Comparison of ENCODE assay signal across 22 cellular contexts in genomic region chr5:39986614-39987013, GRCh38.
A peak's percentile ranks its signal among the peaks of the same experiment; 100 is the strongest.
DNase-seq lines count a peak whose midpoint lies in the region; ATAC-seq and TF ChIP-seq lines count a peak whose summit lies in the region.
"Had no signal": no experiment of that assay in that cellular context is flagged by ENCODE, and none has a peak within 500 bp of the region (broad histone marks: within the 10 kb centered on the region; RNA-seq: fewer than 3 reads in every experiment).

No MANE protein-coding gene starts in this region.

- H3K4me1 ChIP-seq in A673 (ENCODE audit: insufficient read depth, low read length, poor library complexity, severe bottlenecking) (no peaks in the 10 kb centered on the region), HCT116 (ENCODE audit: control insufficient read depth in 1 of 2, insufficient read depth in 2 of 2, low read length in 2 of 2) (no peaks in the 10 kb centered on the region)
- H3K4me1 ChIP-seq: left lung, SJCRH30 had no signal

- H3K36me3 ChIP-seq in A673 (ENCODE audit: insufficient read depth, low read length, poor library complexity, severe bottlenecking) (no peaks in the 10 kb centered on the region), HCT116 (ENCODE audit: control insufficient read depth in 1 of 2, insufficient read depth in 2 of 2, low read length in 2 of 2) (no peaks in the 10 kb centered on the region), brain microvascular endothelial cell (replicated peaks) (no peaks in the 10 kb centered on the region)
- H3K36me3 ChIP-seq: left lung, SJCRH30 had no signal

- H3K4me2 ChIP-seq in HCT116 (ENCODE audit: low read length): no peak overlapping the region
- H3K4me2 ChIP-seq: hepatocyte had no signal

- H3K9me3 ChIP-seq in A673 (ENCODE audit: low read depth, low read length, poor library complexity, severe bottlenecking) (no peaks in the 10 kb centered on the region), HCT116 (ENCODE audit: control insufficient read depth in 1 of 2, insufficient read depth in 1 of 2, low read depth in 1 of 2, low read length in 2 of 2) (no peaks in the 10 kb centered on the region)
- H3K9me3 ChIP-seq: left lung, SJCRH30 had no signal

- H4K20me1 ChIP-seq in HCT116 (ENCODE audit: insufficient read depth): no peaks in the 10 kb centered on the region

- H3K4me3 ChIP-seq in A673 (ENCODE audit: low read depth, low read length, poor library complexity, severe bottlenecking): no peak overlapping the region
- no peak overlapping the region for H3K4me3 ChIP-seq in HCT116 (replicated peaks in 1 of 2; ENCODE audit: low read depth in 1 of 2, low read length in 2 of 2)
- no peak overlapping the region for H3K4me3 ChIP-seq in brain microvascular endothelial cell (ENCODE audit: low read depth, low read length)
- H3K4me3 ChIP-seq in fibroblast of the aortic adventitia (ENCODE audit: low read depth, low read length): no peak overlapping the region
- H3K4me3 ChIP-seq: hepatocyte, left lung, SJCRH30 had no signal

- in situ Hi-C loops in brain microvascular endothelial cell (cut with HindIII; ENCODE audit: low pct_ligation_motif_present, low sequenced_read_pairs): no loop called here

- TF ChIP-seq RAD21 in HCT116 (IDR thresholded peaks at IDR 0.05; ENCODE audit: low read depth): 0 out of 2 replicates have a peak, but pooled peaks have one; percentile 23

- POLR2A ChIA-PET in A673 (lab: Charles Lee; ENCODE audit: low non-redundant PET) (no interaction called here), HCT116 (lab: Charles Lee) (no interaction called here)

- DNase-seq in A673 (ENCODE audit: low spot score) (peak; percentile 10), HCT116 (ENCODE audit: low read depth, low spot score) (no peak), brain microvascular endothelial cell (no peak), fibroblast of the aortic adventitia (ENCODE audit: low read depth) (peak; percentile 8), NCI-H146 treated with DMSO at 0.1 percent for 48 hours (lab: John Stamatoyannopoulos, UW; ENCODE audit: unreplicated experiment) (no peak), DMS153 (lab: John Stamatoyannopoulos, UW) (no peak)
- no peak for DNase-seq in effector CD8-positive, alpha-beta T cell (lab: John Stamatoyannopoulos, UW)
- DNase-seq: activated CD4-positive, alpha-beta T cell treated with anti-CD3 and anti-CD28 coated beads, Interleukin-2, amount 10 ng/mL, durations not matched to agents 7 days and 5 days; activated CD8-positive, alpha-beta memory T cell treated with anti-CD3 and anti-CD28 coated beads, Interleukin-2, amount 10 ng/mL, durations not matched to agents 7 days and 5 days; aorta; H7; immature natural killer cell; KBM-7; left lung; NCI-H1694 treated with DMSO at 0.1 percent for 48 hours; NCI-H226; NCI-H82; SJCRH30 had no signal

- BruUV-seq in A673 (replicated peaks; lab: Mats Ljungman, UMichigan) (no TSS peak), HCT116 (replicated peaks; lab: Mats Ljungman, UMichigan) (no TSS peak)

- H3K79me2 ChIP-seq in HCT116 (ENCODE audit: insufficient read depth, low read length): no peaks in the 10 kb centered on the region
- H3K79me2 ChIP-seq: hepatocyte had no signal

- intact Hi-C loops in A673 (cut with micrococcal nuclease; ENCODE audit: unreplicated experiment) (no loop called here), HCT116 (cut with micrococcal nuclease) (no loop called here)

- TF ChIP-seq POLR2A in HCT116 (IDR thresholded peaks at IDR 0.05; ENCODE audit: borderline replicate concordance, extremely low read depth, insufficient read depth, insufficient read length): no peak

- no peak overlapping the region for H3K9ac ChIP-seq in HCT116 (ENCODE audit: low read length)

- H2AFZ ChIP-seq in HCT116 (ENCODE audit: low read depth, low read length, poor library complexity, severe bottlenecking): no peak overlapping the region
- H2AFZ ChIP-seq: hepatocyte had no signal

- no peak overlapping the region for H3K27ac ChIP-seq in A673 (ENCODE audit: low read depth, low read length, poor library complexity, severe bottlenecking)
- no peak overlapping the region for H3K27ac ChIP-seq in HCT116 (ENCODE audit: low read depth, low read length)
- H3K27ac ChIP-seq in brain microvascular endothelial cell: no peak overlapping the region
- H3K27ac ChIP-seq: hepatocyte, left lung, SJCRH30, VCaP had no signal

- CTCF ChIA-PET in A673 (lab: Charles Lee) (no interaction called here), HCT116 (lab: Charles Lee) (no interaction called here)

- ATAC-seq in HCT116 (no peak), HG02763 (IDR thresholded peaks at IDR 0.05; ENCODE audit: unreplicated experiment) (no peak)
- ATAC-seq: activated CD8-positive, alpha-beta memory T cell treated with anti-CD3 and anti-CD28 coated beads, Interleukin-2, amount 10 ng/mL, durations not matched to agents 7 days and 5 days; left lung; natural killer cell treated with Interleukin-12 subunit alpha and Interleukin-12 subunit beta and Interleukin-15 and Interleukin-18, amount 100 ng/mL, for 72 hours had no signal

- RAD21 ChIA-PET in HCT116 (lab: Charles Lee; ENCODE audit: low non-redundant PET in 1 of 2, low total read pairs in 2 of 2, uncharacterized antibody in 2 of 2, unreplicated experiment in 2 of 2): no interaction called here

- H3K27me3 ChIP-seq in A673 (replicated peaks; ENCODE audit: insufficient read depth, low read depth, low read length, poor library complexity) (no peaks in the 10 kb centered on the region), HCT116 (ENCODE audit: insufficient read depth, low read length) (no peaks in the 10 kb centered on the region), brain microvascular endothelial cell (replicated peaks) (no peaks in the 10 kb centered on the region)
- H3K27me3 ChIP-seq: hepatocyte, SJCRH30 had no signal

- TF ChIP-seq CTCF in A673 (conservative IDR thresholded peaks at IDR 0.05; ENCODE audit: low read depth, low read length): peak; percentile 44
- peak in 2 of 3 experiments; percentile 21 to 41; a peak in 3 of 6 replicates for TF ChIP-seq CTCF in HCT116 (IDR thresholded peaks at IDR 0.05 in 2 of 3, conservative IDR thresholded peaks at IDR 0.05 in 1 of 3; ENCODE audit: borderline replicate concordance in 1 of 3, insufficient read depth in 1 of 3, low read depth in 2 of 3, low read length in 2 of 3)
- peak; percentile 2 for TF ChIP-seq CTCF in brain microvascular endothelial cell (IDR thresholded peaks at IDR 0.05; ENCODE audit: low read depth, low read length, missing control alignments)
- TF ChIP-seq CTCF in fibroblast of the aortic adventitia (IDR thresholded peaks at IDR 0.05; ENCODE audit: insufficient read depth, low read length): peak; percentile 33

- H3K9me2 ChIP-seq in HCT116 (ENCODE audit: insufficient read depth): no peaks in the 10 kb centered on the region

TF ChIP-seq in HCT116, 20 proteins besides CTCF, POLR2A, EP300 and RAD21 (continues in another document):
- TF ChIP-seq EGR1 (IDR thresholded peaks at IDR 0.05; ENCODE audit: low read depth) (no peak), ATF3 (IDR thresholded peaks at IDR 0.05) (no peak), JUND (IDR thresholded peaks at IDR 0.05) (no peak), POLR2AphosphoS5 (IDR thresholded peaks at IDR 0.05; ENCODE audit: low read depth, low read length) (no peak), FOSL1 (IDR thresholded peaks at IDR 0.05; ENCODE audit: low read depth) (no peak), ZBTB33 (IDR thresholded peaks at IDR 0.05; ENCODE audit: extremely low read depth, insufficient replicate concordance, low read length) (no peak), ZNF274 (IDR thresholded peaks at IDR 0.05; ENCODE audit: low read depth, low read length) (no peak), ZFX (IDR thresholded peaks at IDR 0.05) (no peak), EZH2 (IDR thresholded peaks at IDR 0.05) (no peak), TCF7L2 (IDR thresholded peaks at IDR 0.05; ENCODE audit: borderline replicate concordance, extremely low read depth, insufficient read depth, insufficient read length) (no peak), MAX (IDR thresholded peaks at IDR 0.05) (no peak), ELF1 (IDR thresholded peaks at IDR 0.05; ENCODE audit: borderline replicate concordance, low read depth) (no peak), SRF (IDR thresholded peaks at IDR 0.05; ENCODE audit: low read depth) (no peak)

Comparison
In these comparisons a context has a peak if more than half of its experiments do, and no peak if none do; other contexts are left out.
1. DNase-seq: peak in A673 (single experiment) and fibroblast of the aortic adventitia (single experiment); none in HCT116 (single experiment), brain microvascular endothelial cell (single experiment), NCI-H146 treated with DMSO at 0.1 percent for 48 hours (single experiment), DMS153 (single experiment) and effector CD8-positive, alpha-beta T cell (single experiment).
2. Peak in every context shown above with its lines, with median percentiles within 50 percentile points of each other: CTCF ChIP-seq.